ENCODE assay signal across 2 cellular contexts in genomic region chrX:120365320-120365719, GRCh38.
TF ChIP-seq lines count a peak whose summit lies in the region.

No MANE protein-coding gene starts in this region.

TF ChIP-seq in A549, 52 proteins besides CTCF, POLR2A, EP300 and RAD21:
- TF ChIP-seq ZNF302 (CRISPR knock-in tag; IDR thresholded peaks at IDR 0.05) = no peak
- TF ChIP-seq RARB (CRISPR knock-in tag; IDR thresholded peaks at IDR 0.05) = no peak
- no peak for TF ChIP-seq FOXS1 (CRISPR knock-in tag; IDR thresholded peaks at IDR 0.05)
- 0 out of 3 replicates have a peak, but pooled peaks have one; percentile 16 for TF ChIP-seq SMC3 (IDR thresholded peaks at IDR 0.05)
- no peak for TF ChIP-seq ESRRA (IDR thresholded peaks at IDR 0.05; ENCODE audit: borderline replicate concordance, low read length)

TF ChIP-seq in endothelial cell of umbilical vein, 7 proteins besides CTCF, POLR2A, EP300 and RAD21:
- TF ChIP-seq MYC (IDR thresholded peaks at IDR 0.05; ENCODE audit: low read depth, low read length) (no peak), GATA2 (IDR thresholded peaks at IDR 0.05; ENCODE audit: insufficient read depth, insufficient read length, low read depth, low read length) (no peak), POLR2AphosphoS5 (IDR thresholded peaks at IDR 0.05; ENCODE audit: insufficient read depth, low read depth, low read length) (no peak), FOS (IDR thresholded peaks at IDR 0.05; ENCODE audit: borderline replicate concordance, insufficient read depth, low read length) (no peak), JUN (IDR thresholded peaks at IDR 0.05; ENCODE audit: borderline replicate concordance, insufficient read depth, insufficient read length, low read depth) (no peak), EZH2 (IDR thresholded peaks at IDR 0.05; ENCODE audit: borderline replicate concordance, low read depth, low read length, severe bottlenecking) (no peak), MAX (IDR thresholded peaks at IDR 0.05; ENCODE audit: insufficient read depth, insufficient read length) (no peak)
